In genomic region chr13:45747071-45747470, GRCh38 we compare ENCODE assay signal across 12 cellular contexts.
"Had no signal": no experiment of that assay in that cellular context is flagged by ENCODE, and none has a peak within 500 bp of the region (broad histone marks: within the 10 kb centered on the region; RNA-seq: fewer than 3 reads in every experiment).

No MANE protein-coding gene starts in this region.

- DNase-seq: activated CD4-positive, alpha-beta T cell treated with anti-CD3 and anti-CD28 coated beads, Interleukin-2, amount 50 U/mL, for 48 hours; activated CD4-positive, CD25-positive, alpha-beta regulatory T cell treated with anti-CD3 and anti-CD28 coated beads, Interleukin-2, amount 50 U/mL, for 72 hours; activated CD8-positive, alpha-beta memory T cell treated with anti-CD3 and anti-CD28 coated beads, Interleukin-2, amount 10 ng/mL, durations not matched to agents 7 days and 5 days; activated effector memory CD4-positive, alpha-beta T cell treated with anti-CD3 and anti-CD28 coated beads, Interleukin-2, amount 50 U/mL, for 16 hours; activated T-cell treated with anti-CD3 and anti-CD28 coated beads, Interleukin-2, amount 50 U/mL, for 24 hours; effector memory CD4-positive, alpha-beta T cell; left ventricle myocardium superior; pancreas; stimulated activated CD4-positive, alpha-beta T cell treated with anti-CD3 and anti-CD28 coated beads, Interleukin-4, amount 100 ng/mL, for 1 hour; testis had no signal

- ATAC-seq: activated CD8-positive, alpha-beta memory T cell treated with anti-CD3 and anti-CD28 coated beads, Interleukin-2, amount 10 ng/mL, durations not matched to agents 7 days and 5 days; activated naive CD4-positive, alpha-beta T cell treated with anti-CD3 and anti-CD28 coated beads, Interleukin-2, amount 50 U/mL, for 72 hours; gastroesophageal sphincter; left ventricle myocardium superior had no signal
